Comparison of ENCODE assay signal across 8 cellular contexts in the genomic region with DNA sequence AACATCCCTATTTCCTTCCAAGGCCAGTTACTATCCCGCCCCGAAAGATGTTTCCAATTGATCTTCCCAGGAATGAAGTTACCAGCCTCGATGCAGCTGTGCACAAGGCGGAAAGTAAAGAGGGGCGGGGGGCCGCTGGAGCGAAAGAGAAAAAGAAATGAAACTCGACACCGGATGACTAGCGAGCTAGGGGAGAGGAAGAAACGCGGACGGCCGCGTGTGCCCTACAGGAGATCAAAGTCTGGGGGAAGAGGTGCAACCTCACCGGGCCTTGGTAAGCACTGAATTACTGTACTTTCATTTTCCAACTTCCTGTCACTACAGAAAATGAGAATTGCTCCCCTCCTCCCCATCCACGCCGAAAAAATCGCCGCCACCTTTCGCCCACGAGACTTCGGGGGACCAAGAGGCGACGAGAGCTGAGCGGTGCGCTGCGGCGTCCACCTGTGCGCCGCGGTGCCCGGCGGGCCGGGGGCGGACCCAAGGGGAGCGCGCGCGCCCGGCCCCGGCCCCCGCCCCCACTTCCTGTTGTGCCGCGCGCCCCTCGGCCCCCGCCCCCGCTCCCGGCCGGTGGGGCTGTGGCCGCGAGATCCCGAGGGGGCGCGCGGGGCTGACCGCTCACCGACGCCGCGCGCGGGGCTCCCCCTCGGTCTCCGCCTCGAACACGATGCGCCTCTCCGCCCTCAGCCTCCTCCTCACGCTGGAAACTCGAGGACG. TPM values are rescaled to one million over a fixed set of nuclear protein-coding genes. Genes with fewer than 3 reads are reported as not detected.
A peak's percentile ranks its signal among the peaks of the same experiment; 100 is the strongest.
DNase-seq lines count a peak whose midpoint lies in the region; ATAC-seq and TF ChIP-seq lines count a peak whose summit lies in the region.

No MANE protein-coding gene starts in this region.

- TF ChIP-seq POLR2A in prostate gland (IDR thresholded peaks at IDR 0.05) = peak; percentile 59

- TF ChIP-seq CTCF in GM13977 (IDR thresholded peaks at IDR 0.05; ENCODE audit: extremely low read depth, insufficient read depth, missing control alignments) = no peak
- TF ChIP-seq CTCF in heart right ventricle (IDR thresholded peaks at IDR 0.05) = no peak
- no peak for TF ChIP-seq CTCF in prostate gland (IDR thresholded peaks at IDR 0.05)

- H3K27ac ChIP-seq in heart right ventricle = peak overlapping the region; percentile 87 to 98 (median 94)
- peak overlapping the region; percentile 89 to 94 for H3K27ac ChIP-seq in prostate gland

- H3K27me3 ChIP-seq in adipocyte (replicated peaks; ENCODE audit: control insufficient read depth, insufficient read depth, low read length) (no peaks in the 10 kb centered on the region), heart right ventricle (no peaks in the 10 kb centered on the region), prostate gland (replicated peaks; ENCODE audit: insufficient read depth) (no peaks in the 10 kb centered on the region)

- peak overlapping the region; percentile 85 for H3K9ac ChIP-seq in adipocyte (ENCODE audit: low read length)

- 0 to 1% methylated on average over 66 to 73 of the region's 73 CpGs for WGBS in heart right ventricle, 2 donors
- WGBS in prostate gland = under 1% methylated on average over 69 of the region's 73 CpGs

- H3K36me3 ChIP-seq in adipocyte (ENCODE audit: control insufficient read depth, insufficient read depth, low read length, severe bottlenecking) (no peaks in the 10 kb centered on the region), heart right ventricle (peaks cover 0 to 10% (median 0%) of the 10 kb centered on the region in 9 donors), prostate gland (no peaks in the 10 kb centered on the region)

- H3K4me3 ChIP-seq in adipocyte (ENCODE audit: low read length) = peak overlapping the region; percentile 92
- peak overlapping the region; percentile 59 to 87 (median 71) for H3K4me3 ChIP-seq in heart right ventricle
- H3K4me3 ChIP-seq in prostate gland = peak overlapping the region; percentile 60

- no peaks in the 10 kb centered on the region for H3K9me3 ChIP-seq in adipocyte (ENCODE audit: control insufficient read depth, low read length)
- H3K9me3 ChIP-seq in heart right ventricle = no peaks in the 10 kb centered on the region
- H3K9me3 ChIP-seq in prostate gland = no peaks in the 10 kb centered on the region

- ATAC-seq in HG02852 (IDR thresholded peaks at IDR 0.05; ENCODE audit: unreplicated experiment) (peak; percentile 62), heart right ventricle (peak; percentile 23 to 80 (median 59))

- in situ Hi-C loops in GM13977 (cut with MboI; ENCODE audit: low pct_unique_long_range_greater_than_20kb, low sequenced_read_pairs, unreplicated experiment) = loop anchor here (5.0 kb wide), 1 partner anchor 34 kb away; no protein-coding TSS in a partner anchor

- intact Hi-C loops in heart right ventricle (cut with DNase I) = loop anchor here in 6 of 10 donors (1.0 to 10.0 kb wide), 7 partner anchors 32 to 104 kb away; no protein-coding TSS in a partner anchor
- intact Hi-C loops in prostate gland (cut with DNase I) = loop anchor here (5.0 kb wide), 1 partner anchor 104 kb away; no protein-coding TSS in a partner anchor

- peak; percentile 86 for DNase-seq in GM13977 (ENCODE audit: low spot score)
- peak; percentile 83 for DNase-seq in NCI-H1436 (lab: John Stamatoyannopoulos, UW)
- DNase-seq in SW 1271 (lab: John Stamatoyannopoulos, UW) = peak; percentile 37 to 65
- DNase-seq in adipocyte (ENCODE audit: low read depth) = peak; percentile 91
- DNase-seq in heart right ventricle = peak; percentile 53 to 60
- DNase-seq in prostate gland (ENCODE audit: low spot score) = peak; percentile 57
- peak; percentile 75 for DNase-seq in ureter (ENCODE audit: low spot score)

- H3K4me1 ChIP-seq in adipocyte (ENCODE audit: control insufficient read depth, insufficient read depth, low read length) = peaks cover 28% of the 10 kb centered on the region
- peaks cover 0 to 56% (median 29%) of the 10 kb centered on the region in 9 donors for H3K4me1 ChIP-seq in heart right ventricle
- H3K4me1 ChIP-seq in prostate gland (replicated peaks) = peaks cover 2% of the 10 kb centered on the region

RNA-seq across cellular contexts. Expression of a gene that starts 0.6 kb away (rescaled TPM):
- total RNA-seq in heart right ventricle = 10 to 100 TPM; 34.2 to 45.6 (median 40.2) TPM
- 1 to 10 TPM; 4.7 to 5.9 TPM for polyA plus RNA-seq in heart right ventricle
- 10 to 100 TPM; 58.8 to 62.7 TPM for total RNA-seq in prostate gland
- 88.7 TPM for total RNA-seq in ureter

RNA-seq across cellular contexts. Expression of a gene that starts 49.1 kb away (rescaled TPM):
- total RNA-seq in heart right ventricle (1 to 10 TPM; 1.4 to 7.9 (median 2.2) TPM), prostate gland (1,000 to 10,000 TPM in 1 of 2 donors, 100 to 1,000 TPM in 1; 505 to 1,326 TPM), ureter (3.7 TPM)
- polyA plus RNA-seq in heart right ventricle = 1 to 10 TPM; 1.8 to 4.5 TPM

Comparison
In these comparisons a context has a peak if more than half of its experiments do, and no peak if none do; other contexts are left out.
1. Peak in every context shown above with its lines: DNase-seq, ATAC-seq, H3K4me3 ChIP-seq and H3K27ac ChIP-seq.
2. RNA of a gene that starts 49.1 kb away (total RNA-seq): 505 to 1,326 TPM in prostate gland; 3.7 TPM in ureter (single experiment) and 1.4 to 7.9 TPM in heart right ventricle; every median in the first group is over 10 times any median in the second.